16 cellular contexts compared by ENCODE assay signal in genomic region chr7:113929389-113929788, GRCh38. TPM values are rescaled to one million over a fixed set of nuclear protein-coding genes. Genes with fewer than 3 reads are reported as not detected.
"Had no signal": no experiment of that assay in that cellular context is flagged by ENCODE, and none has a peak within 500 bp of the region (broad histone marks: within the 10 kb centered on the region; RNA-seq: fewer than 3 reads in every experiment).

No MANE protein-coding gene starts in this region.

RNA-seq across cellular contexts. Expression of gene PPP1R3A, which starts 10.6 kb away (rescaled TPM):
- total RNA-seq: naive thymus-derived CD4-positive, alpha-beta T cell; naive thymus-derived CD8-positive, alpha-beta T cell; natural killer cell; natural killer cell treated with Interleukin-12 subunit alpha and Interleukin-12 subunit beta and Interleukin-15 and Interleukin-18, amount 100 ng/mL, for 72 hours; neural crest cell; occipital lobe; omental fat pad; osteoblast; osteocyte; progenitor cell of endocrine pancreas; pulmonary artery endothelial cell; renal cortical epithelial cell; sciatic nerve; sigmoid colon; smooth muscle cell had no signal
- polyA plus RNA-seq: naive thymus-derived CD4-positive, alpha-beta T cell; naive thymus-derived CD8-positive, alpha-beta T cell; pancreas; sigmoid colon; smooth muscle cell had no signal
